Comparison of ENCODE assay signal across 8 cellular contexts in genomic region chr7:103347507-103348267, GRCh38. TPM values are rescaled to one million over a fixed set of nuclear protein-coding genes. Genes with fewer than 3 reads are reported as not detected.
DNase-seq lines count a peak whose midpoint lies in the region; ATAC-seq and TF ChIP-seq lines count a peak whose summit lies in the region.

PSMC2 (plus strand) TSS chr7:103347643; CDS start chr7:103347712, 69 bp downstream.

- H2AFZ ChIP-seq in fibroblast of lung (ENCODE audit: low read length) = peak within 1 kb of the TSS; percentile 97

- intact Hi-C loops in naive thymus-derived CD4-positive, alpha-beta T cell (cut with micrococcal nuclease) = loop anchor here (1.0 to 10.0 kb wide), 9 partner anchors 59 to 1667 kb away; partner anchors contain the start of genes KMT2E (in 2 of the 2), NAPEPLD (in 2 of the 2), FAM185A (in 1 of the 2) and ORC5 (in 1 of the 2)

- H3K36me3 Mint-ChIP-seq in naive thymus-derived CD4-positive, alpha-beta T cell = peaks cover 0 to 16% (median 12%) of the 10 kb centered on the region in 5 donors
- H3K36me3 Mint-ChIP-seq in stimulated activated memory B cell treated with anti-CD40 and anti-IgM and Interleukin-4, amounts not matched to agents 10 μg/mL and 1 μg/mL and 100 μg/mL, for 72 hours = peaks cover 27% of the 10 kb centered on the region

- H3K27me3 Mint-ChIP-seq in naive thymus-derived CD4-positive, alpha-beta T cell = no peaks in the 10 kb centered on the region
- no peaks in the 10 kb centered on the region for H3K27me3 Mint-ChIP-seq in stimulated activated memory B cell treated with anti-CD40 and anti-IgM and Interleukin-4, amounts not matched to agents 10 μg/mL and 1 μg/mL and 100 μg/mL, for 72 hours

- peak; percentile 89 for DNase-seq in EH (ENCODE audit: low read depth)
- peak; percentile 89 for DNase-seq in H4 (ENCODE audit: low spot score)
- DNase-seq in LNCaP clone FGC (ENCODE audit: low read depth) = peak; percentile 88
- peak; percentile 96 for DNase-seq in RPMI8226
- peak; percentile 61 to 74 for DNase-seq in activated T-helper 1 cell treated with anti-CD3 and anti-CD28 coated beads, Interleukin-2, amount 50 U/mL, for 16 hours (ENCODE audit: low read depth in 1 of 2, low spot score in 1 of 2)
- DNase-seq in fibroblast of lung (ENCODE audit: low read depth in 2 of 2) = peak; percentile 94 to 96
- DNase-seq in naive thymus-derived CD4-positive, alpha-beta T cell = peak; percentile 55 to 88 (median 83)

- CTCF ChIA-PET in naive thymus-derived CD4-positive, alpha-beta T cell (lab: Charles Lee) = no interaction called here

- H4K20me1 ChIP-seq in fibroblast of lung (ENCODE audit: control insufficient read depth, extremely low read depth, insufficient read depth, low read length) = no peaks in the 10 kb centered on the region

- H3K9ac ChIP-seq in fibroblast of lung (ENCODE audit: insufficient read depth, low read length) = peak within 1 kb of the TSS; percentile 92

- peak within 1 kb of the TSS; percentile 96 for H3K27ac ChIP-seq in fibroblast of lung (ENCODE audit: insufficient read depth, low read length)
- peak within 1 kb of the TSS; percentile 93 for H3K27ac ChIP-seq in naive thymus-derived CD4-positive, alpha-beta T cell (ENCODE audit: low read depth, low read length)

- POLR2A ChIA-PET in naive thymus-derived CD4-positive, alpha-beta T cell (lab: Charles Lee) = interaction anchor here (1.3 to 3.4 kb wide), 7 partner anchors 9 to 272 kb away, joined by 4 to 18 read pairs (median 5); partner anchors contain the start of genes ARMC10, FBXL13 and PMPCB

- H3K4me1 Mint-ChIP-seq in naive thymus-derived CD4-positive, alpha-beta T cell = peaks cover 32 to 87% (median 76%) of the 10 kb centered on the region in 7 donors
- peaks cover 39% of the 10 kb centered on the region for H3K4me1 Mint-ChIP-seq in stimulated activated memory B cell treated with anti-CD40 and anti-IgM and Interleukin-4, amounts not matched to agents 10 μg/mL and 1 μg/mL and 100 μg/mL, for 72 hours

- TF ChIP-seq CTCF in LNCaP clone FGC (IDR thresholded peaks at IDR 0.05; ENCODE audit: control insufficient read depth, extremely low read depth, insufficient read depth) (no peak), fibroblast of lung (conservative IDR thresholded peaks at IDR 0.05 in 1 of 2, IDR thresholded peaks at IDR 0.05 in 1 of 2; ENCODE audit: low read depth in 1 of 2, low read length in 2 of 2) (no peak)

- peak within 1 kb of the TSS; percentile 91 to 99 (median 97) for H3K27ac Mint-ChIP-seq in naive thymus-derived CD4-positive, alpha-beta T cell
- H3K27ac Mint-ChIP-seq in stimulated activated memory B cell treated with anti-CD40 and anti-IgM and Interleukin-4, amounts not matched to agents 10 μg/mL and 1 μg/mL and 100 μg/mL, for 72 hours = peak within 1 kb of the TSS; percentile 93

- peak within 1 kb of the TSS; percentile 95 for H3K4me3 ChIP-seq in LNCaP clone FGC (ENCODE audit: low read depth, low read length)
- H3K4me3 ChIP-seq in fibroblast of lung (replicated peaks in 1 of 4; ENCODE audit: control extremely low read depth in 1 of 4, insufficient read depth in 1 of 4, low read depth in 3 of 4, low read length in 4 of 4) = peak within 1 kb of the TSS; percentile 74 to 99 (median 98)
- peak within 1 kb of the TSS; percentile 91 for H3K4me3 ChIP-seq in naive thymus-derived CD4-positive, alpha-beta T cell (ENCODE audit: low read length)

- H3K27me3 ChIP-seq in fibroblast of lung (ENCODE audit: control insufficient read depth, insufficient read depth, low read length) = no peaks in the 10 kb centered on the region
- H3K27me3 ChIP-seq in naive thymus-derived CD4-positive, alpha-beta T cell (ENCODE audit: control insufficient read depth in 2 of 2, insufficient read depth in 2 of 2, low read length in 2 of 2) = no peaks in the 10 kb centered on the region

- H3K79me2 ChIP-seq in fibroblast of lung (ENCODE audit: control insufficient read depth, insufficient read depth, low read length) = peaks cover 73% of the 10 kb centered on the region

- peaks cover 2% of the 10 kb centered on the region for H3K36me3 ChIP-seq in fibroblast of lung (ENCODE audit: control insufficient read depth, insufficient read depth, low read length)
- H3K36me3 ChIP-seq in naive thymus-derived CD4-positive, alpha-beta T cell (ENCODE audit: control insufficient read depth in 2 of 3, insufficient read depth in 3 of 3, low read length in 3 of 3) = peaks cover 0 to 15% (median 3%) of the 10 kb centered on the region in 3 experiments

- peak; percentile 72 for ATAC-seq in naive thymus-derived CD4-positive, alpha-beta T cell
- peak; percentile 82 for ATAC-seq in stimulated activated memory B cell treated with anti-CD40 and anti-IgM and Interleukin-4, amounts not matched to agents 10 μg/mL and 1 μg/mL and 100 μg/mL, for 72 hours

- peaks cover 6% of the 10 kb centered on the region for H3K4me1 ChIP-seq in fibroblast of lung (ENCODE audit: control insufficient read depth, extremely low read depth, insufficient read depth, low read length)
- peaks cover 23 to 29% of the 10 kb centered on the region in 2 donors for H3K4me1 ChIP-seq in naive thymus-derived CD4-positive, alpha-beta T cell (ENCODE audit: control insufficient read depth in 2 of 2, insufficient read depth in 2 of 2, low read length in 2 of 2)

- no peaks in the 10 kb centered on the region for H3K9me3 Mint-ChIP-seq in naive thymus-derived CD4-positive, alpha-beta T cell
- H3K9me3 Mint-ChIP-seq in stimulated activated memory B cell treated with anti-CD40 and anti-IgM and Interleukin-4, amounts not matched to agents 10 μg/mL and 1 μg/mL and 100 μg/mL, for 72 hours = no peaks in the 10 kb centered on the region

- peak within 1 kb of the TSS; percentile 90 for H3K4me2 ChIP-seq in fibroblast of lung (ENCODE audit: extremely low read depth, insufficient read depth, low read length)

- H3K4me3 Mint-ChIP-seq in naive thymus-derived CD4-positive, alpha-beta T cell = peak within 1 kb of the TSS; percentile 93 to 100 (median 97)
- peak within 1 kb of the TSS; percentile 99 for H3K4me3 Mint-ChIP-seq in stimulated activated memory B cell treated with anti-CD40 and anti-IgM and Interleukin-4, amounts not matched to agents 10 μg/mL and 1 μg/mL and 100 μg/mL, for 72 hours

- no peaks in the 10 kb centered on the region for H3K9me3 ChIP-seq in fibroblast of lung (ENCODE audit: control insufficient read depth, insufficient read depth, low read depth, low read length)
- no peaks in the 10 kb centered on the region for H3K9me3 ChIP-seq in naive thymus-derived CD4-positive, alpha-beta T cell (ENCODE audit: control insufficient read depth in 2 of 3, low read length in 3 of 3)

RNA-seq across cellular contexts. Expression of gene PSMC2, which starts in this region (rescaled TPM):
- total RNA-seq in H4 (2014; rRNA removed; shearing (Covaris generic)) = 415 and 457 TPM in 2 replicates
- total RNA-seq in fibroblast of lung = 144 and 175 TPM in 2 replicates
- 305 and 340 TPM in 2 replicates for polyA plus RNA-seq in fibroblast of lung
- polyA plus RNA-seq in fibroblast of lung (2012) = 203 and 236 TPM in 2 replicates
- 8.7 and 23.6 TPM in 2 replicates for polyA minus RNA-seq in fibroblast of lung (ENCODE audit: low replicate concordance)
- total RNA-seq in naive thymus-derived CD4-positive, alpha-beta T cell = 100 to 1,000 TPM in 1 of 5 experiments, 10 to 100 TPM in 4; 60.8 to 152 (median 63.2) TPM
- polyA plus RNA-seq in naive thymus-derived CD4-positive, alpha-beta T cell = 100 to 1,000 TPM in 1 of 2 donors, 10 to 100 TPM in 1; 97.5 to 111 TPM

Comparison
In these comparisons a context has a peak if more than half of its experiments do, and no peak if none do; other contexts are left out.
1. Peak in every context shown above with its lines: DNase-seq, ATAC-seq, H3K4me3 ChIP-seq and H3K27ac ChIP-seq.